Comparison of ENCODE assay signal across 1 cellular context in the genomic region with DNA sequence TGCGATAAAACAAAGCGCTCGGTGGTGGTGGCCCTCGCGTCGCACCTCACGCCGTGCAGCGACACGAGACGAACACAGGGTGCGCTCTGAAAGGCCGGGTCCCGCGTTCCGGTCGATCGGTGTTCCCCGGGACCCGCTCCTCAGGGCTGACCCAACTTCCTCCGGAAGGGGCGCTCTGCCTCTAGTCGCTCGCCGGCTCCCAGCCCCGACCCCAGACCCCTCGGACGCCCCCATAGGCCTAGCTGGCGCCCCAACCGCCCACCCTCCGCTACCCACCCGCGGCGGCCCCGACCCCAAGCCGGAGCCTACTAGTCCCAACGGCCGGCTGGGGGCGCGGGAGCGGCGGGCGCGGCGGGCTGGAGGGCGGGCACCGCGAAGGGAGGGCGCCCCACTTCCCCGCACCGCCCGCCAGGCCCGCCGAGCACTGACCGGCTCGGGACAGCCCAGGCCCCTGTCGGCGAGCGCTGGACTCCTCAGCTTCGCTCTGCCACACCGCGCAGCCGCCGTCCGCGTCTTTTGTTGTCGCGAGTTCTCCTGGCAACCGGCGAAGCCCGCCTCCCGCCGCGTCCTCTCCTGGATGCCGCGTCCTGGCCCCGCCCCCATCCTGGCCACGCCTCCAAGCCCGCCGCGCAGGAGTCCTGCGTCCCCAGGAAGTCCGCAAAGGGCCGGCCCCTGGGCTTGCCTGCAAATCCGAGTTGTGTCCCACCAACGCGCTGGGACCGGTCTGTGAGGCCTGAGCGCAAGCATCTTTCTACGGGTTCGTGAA.
TF ChIP-seq lines count a peak whose summit lies in the region.

A gene with protein sequence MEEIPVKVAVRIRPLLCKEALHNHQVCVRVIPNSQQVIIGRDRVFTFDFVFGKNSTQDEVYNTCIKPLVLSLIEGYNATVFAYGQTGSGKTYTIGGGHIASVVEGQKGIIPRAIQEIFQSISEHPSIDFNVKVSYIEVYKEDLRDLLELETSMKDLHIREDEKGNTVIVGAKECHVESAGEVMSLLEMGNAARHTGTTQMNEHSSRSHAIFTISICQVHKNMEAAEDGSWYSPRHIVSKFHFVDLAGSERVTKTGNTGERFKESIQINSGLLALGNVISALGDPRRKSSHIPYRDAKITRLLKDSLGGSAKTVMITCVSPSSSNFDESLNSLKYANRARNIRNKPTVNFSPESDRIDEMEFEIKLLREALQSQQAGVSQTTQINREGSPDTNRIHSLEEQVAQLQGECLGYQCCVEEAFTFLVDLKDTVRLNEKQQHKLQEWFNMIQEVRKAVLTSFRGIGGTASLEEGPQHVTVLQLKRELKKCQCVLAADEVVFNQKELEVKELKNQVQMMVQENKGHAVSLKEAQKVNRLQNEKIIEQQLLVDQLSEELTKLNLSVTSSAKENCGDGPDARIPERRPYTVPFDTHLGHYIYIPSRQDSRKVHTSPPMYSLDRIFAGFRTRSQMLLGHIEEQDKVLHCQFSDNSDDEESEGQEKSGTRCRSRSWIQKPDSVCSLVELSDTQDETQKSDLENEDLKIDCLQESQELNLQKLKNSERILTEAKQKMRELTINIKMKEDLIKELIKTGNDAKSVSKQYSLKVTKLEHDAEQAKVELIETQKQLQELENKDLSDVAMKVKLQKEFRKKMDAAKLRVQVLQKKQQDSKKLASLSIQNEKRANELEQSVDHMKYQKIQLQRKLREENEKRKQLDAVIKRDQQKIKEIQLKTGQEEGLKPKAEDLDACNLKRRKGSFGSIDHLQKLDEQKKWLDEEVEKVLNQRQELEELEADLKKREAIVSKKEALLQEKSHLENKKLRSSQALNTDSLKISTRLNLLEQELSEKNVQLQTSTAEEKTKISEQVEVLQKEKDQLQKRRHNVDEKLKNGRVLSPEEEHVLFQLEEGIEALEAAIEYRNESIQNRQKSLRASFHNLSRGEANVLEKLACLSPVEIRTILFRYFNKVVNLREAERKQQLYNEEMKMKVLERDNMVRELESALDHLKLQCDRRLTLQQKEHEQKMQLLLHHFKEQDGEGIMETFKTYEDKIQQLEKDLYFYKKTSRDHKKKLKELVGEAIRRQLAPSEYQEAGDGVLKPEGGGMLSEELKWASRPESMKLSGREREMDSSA (N-terminal part only) (minus strand): TSS at position 491 of the 766 bp plus-strand sequence. CDS start 5,841 bp downstream, outside the sequence.

TF ChIP-seq in HepG2, 621 proteins besides CTCF, POLR2A, EP300 and RAD21 (continued from another document and continues in another):
- TF ChIP-seq, protein P1, sequence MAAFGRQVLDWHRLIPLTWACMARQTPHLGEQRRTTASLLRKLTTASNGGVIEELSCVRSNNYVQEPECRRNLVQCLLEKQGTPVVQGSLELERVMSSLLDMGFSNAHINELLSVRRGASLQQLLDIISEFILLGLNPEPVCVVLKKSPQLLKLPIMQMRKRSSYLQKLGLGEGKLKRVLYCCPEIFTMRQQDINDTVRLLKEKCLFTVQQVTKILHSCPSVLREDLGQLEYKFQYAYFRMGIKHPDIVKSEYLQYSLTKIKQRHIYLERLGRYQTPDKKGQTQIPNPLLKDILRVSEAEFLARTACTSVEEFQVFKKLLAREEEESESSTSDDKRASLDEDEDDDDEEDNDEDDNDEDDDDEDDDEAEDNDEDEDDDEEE (CRISPR knock-in tag; IDR thresholded peaks at IDR 0.05) = no peak
- TF ChIP-seq SKI (IDR thresholded peaks at IDR 0.05; ENCODE audit: partially characterized antibody) (no peak), TP53 (CRISPR knock-in tag; conservative IDR thresholded peaks at IDR 0.05) (no peak), FLYWCH1 (CRISPR knock-in tag; IDR thresholded peaks at IDR 0.05) (no peak), ZFP90 (CRISPR knock-in tag; IDR thresholded peaks at IDR 0.05; ENCODE audit: borderline replicate concordance) (0 out of 2 replicates have a peak, but pooled peaks have one; percentile 24), KLF16 (CRISPR knock-in tag; IDR thresholded peaks at IDR 0.05) (peak in 1 of 2 experiments; percentile 50; a peak in 2 of 4 replicates), ZNF747 (CRISPR knock-in tag; IDR thresholded peaks at IDR 0.05; ENCODE audit: borderline replicate concordance) (no peak), ATF7 (IDR thresholded peaks at IDR 0.05) (no peak), ATF7 (CRISPR knock-in tag; IDR thresholded peaks at IDR 0.05) (no peak), KDM2A (CRISPR knock-in tag; IDR thresholded peaks at IDR 0.05; ENCODE audit: borderline replicate concordance, low read depth) (peak; percentile 31; the same call in 1 of the 2 replicates), NCOA5 (CRISPR knock-in tag; IDR thresholded peaks at IDR 0.05) (no peak), FIP1L1 (IDR thresholded peaks at IDR 0.05; ENCODE audit: borderline replicate concordance, insufficient read depth, low read depth, low read length) (no peak), ZNF567 (CRISPR knock-in tag; IDR thresholded peaks at IDR 0.05; ENCODE audit: borderline replicate concordance) (no peak), ZZZ3 (CRISPR knock-in tag; IDR thresholded peaks at IDR 0.05; ENCODE audit: borderline replicate concordance) (no peak), MAFK (conservative IDR thresholded peaks at IDR 0.05 in 1 of 2, IDR thresholded peaks at IDR 0.05 in 1 of 2; ENCODE audit: low read length in 2 of 2) (no peak), RFXAP (CRISPR knock-in tag; IDR thresholded peaks at IDR 0.05; ENCODE audit: borderline replicate concordance) (peak; percentile 81), ASH2L (IDR thresholded peaks at IDR 0.05; ENCODE audit: insufficient read length, low read depth, low read length) (peak; percentile 73), KDM4B (CRISPR knock-in tag; IDR thresholded peaks at IDR 0.05) (no peak), MTA3 (CRISPR knock-in tag; IDR thresholded peaks at IDR 0.05) (no peak), RBAK (CRISPR knock-in tag; IDR thresholded peaks at IDR 0.05) (no peak), AHR (CRISPR knock-in tag; IDR thresholded peaks at IDR 0.05) (peak; percentile 73; the same call in 1 of the 2 replicates), ZNF160 (CRISPR knock-in tag; IDR thresholded peaks at IDR 0.05) (0 out of 2 replicates have a peak, but pooled peaks have one; percentile 47), SIN3B (IDR thresholded peaks at IDR 0.05; ENCODE audit: low read length) (no peak), ZFYVE20 (CRISPR knock-in tag; IDR thresholded peaks at IDR 0.05; ENCODE audit: borderline replicate concordance, low read depth) (no peak), SUZ12 (IDR thresholded peaks at IDR 0.05; ENCODE audit: low read depth, low read length) (no peak), RCOR2 (CRISPR knock-in tag; IDR thresholded peaks at IDR 0.05) (no peak)
- TF ChIP-seq, protein P2, sequence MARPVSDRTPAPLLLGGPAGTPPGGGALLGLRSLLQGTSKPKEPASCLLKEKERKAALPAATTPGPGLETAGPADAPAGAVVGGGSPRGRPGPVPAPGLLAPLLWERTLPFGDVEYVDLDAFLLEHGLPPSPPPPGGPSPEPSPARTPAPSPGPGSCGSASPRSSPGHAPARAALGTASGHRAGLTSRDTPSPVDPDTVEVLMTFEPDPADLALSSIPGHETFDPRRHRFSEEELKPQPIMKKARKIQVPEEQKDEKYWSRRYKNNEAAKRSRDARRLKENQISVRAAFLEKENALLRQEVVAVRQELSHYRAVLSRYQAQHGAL (CRISPR knock-in tag; IDR thresholded peaks at IDR 0.05; ENCODE audit: not compliant biosample characterization) = no peak
- TF ChIP-seq, protein P3, sequence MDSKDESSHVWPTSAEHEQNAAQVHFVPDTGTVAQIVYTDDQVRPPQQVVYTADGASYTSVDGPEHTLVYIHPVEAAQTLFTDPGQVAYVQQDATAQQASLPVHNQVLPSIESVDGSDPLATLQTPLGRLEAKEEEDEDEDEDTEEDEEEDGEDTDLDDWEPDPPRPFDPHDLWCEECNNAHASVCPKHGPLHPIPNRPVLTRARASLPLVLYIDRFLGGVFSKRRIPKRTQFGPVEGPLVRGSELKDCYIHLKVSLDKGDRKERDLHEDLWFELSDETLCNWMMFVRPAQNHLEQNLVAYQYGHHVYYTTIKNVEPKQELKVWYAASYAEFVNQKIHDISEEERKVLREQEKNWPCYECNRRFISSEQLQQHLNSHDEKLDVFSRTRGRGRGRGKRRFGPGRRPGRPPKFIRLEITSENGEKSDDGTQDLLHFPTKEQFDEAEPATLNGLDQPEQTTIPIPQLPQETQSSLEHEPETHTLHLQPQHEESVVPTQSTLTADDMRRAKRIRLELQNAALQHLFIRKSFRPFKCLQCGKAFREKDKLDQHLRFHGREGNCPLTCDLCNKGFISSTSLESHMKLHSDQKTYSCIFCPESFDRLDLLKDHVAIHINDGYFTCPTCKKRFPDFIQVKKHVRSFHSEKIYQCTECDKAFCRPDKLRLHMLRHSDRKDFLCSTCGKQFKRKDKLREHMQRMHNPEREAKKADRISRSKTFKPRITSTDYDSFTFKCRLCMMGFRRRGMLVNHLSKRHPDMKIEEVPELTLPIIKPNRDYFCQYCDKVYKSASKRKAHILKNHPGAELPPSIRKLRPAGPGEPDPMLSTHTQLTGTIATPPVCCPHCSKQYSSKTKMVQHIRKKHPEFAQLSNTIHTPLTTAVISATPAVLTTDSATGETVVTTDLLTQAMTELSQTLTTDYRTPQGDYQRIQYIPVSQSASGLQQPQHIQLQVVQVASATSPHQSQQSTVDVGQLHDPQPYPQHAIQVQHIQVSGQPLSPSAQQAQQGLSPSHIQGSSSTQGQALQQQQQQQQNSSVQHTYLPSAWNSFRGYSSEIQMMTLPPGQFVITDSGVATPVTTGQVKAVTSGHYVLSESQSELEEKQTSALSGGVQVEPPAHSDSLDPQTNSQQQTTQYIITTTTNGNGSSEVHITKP (CRISPR knock-in tag; IDR thresholded peaks at IDR 0.05; ENCODE audit: low read depth) = no peak
- TF ChIP-seq, protein P4, sequence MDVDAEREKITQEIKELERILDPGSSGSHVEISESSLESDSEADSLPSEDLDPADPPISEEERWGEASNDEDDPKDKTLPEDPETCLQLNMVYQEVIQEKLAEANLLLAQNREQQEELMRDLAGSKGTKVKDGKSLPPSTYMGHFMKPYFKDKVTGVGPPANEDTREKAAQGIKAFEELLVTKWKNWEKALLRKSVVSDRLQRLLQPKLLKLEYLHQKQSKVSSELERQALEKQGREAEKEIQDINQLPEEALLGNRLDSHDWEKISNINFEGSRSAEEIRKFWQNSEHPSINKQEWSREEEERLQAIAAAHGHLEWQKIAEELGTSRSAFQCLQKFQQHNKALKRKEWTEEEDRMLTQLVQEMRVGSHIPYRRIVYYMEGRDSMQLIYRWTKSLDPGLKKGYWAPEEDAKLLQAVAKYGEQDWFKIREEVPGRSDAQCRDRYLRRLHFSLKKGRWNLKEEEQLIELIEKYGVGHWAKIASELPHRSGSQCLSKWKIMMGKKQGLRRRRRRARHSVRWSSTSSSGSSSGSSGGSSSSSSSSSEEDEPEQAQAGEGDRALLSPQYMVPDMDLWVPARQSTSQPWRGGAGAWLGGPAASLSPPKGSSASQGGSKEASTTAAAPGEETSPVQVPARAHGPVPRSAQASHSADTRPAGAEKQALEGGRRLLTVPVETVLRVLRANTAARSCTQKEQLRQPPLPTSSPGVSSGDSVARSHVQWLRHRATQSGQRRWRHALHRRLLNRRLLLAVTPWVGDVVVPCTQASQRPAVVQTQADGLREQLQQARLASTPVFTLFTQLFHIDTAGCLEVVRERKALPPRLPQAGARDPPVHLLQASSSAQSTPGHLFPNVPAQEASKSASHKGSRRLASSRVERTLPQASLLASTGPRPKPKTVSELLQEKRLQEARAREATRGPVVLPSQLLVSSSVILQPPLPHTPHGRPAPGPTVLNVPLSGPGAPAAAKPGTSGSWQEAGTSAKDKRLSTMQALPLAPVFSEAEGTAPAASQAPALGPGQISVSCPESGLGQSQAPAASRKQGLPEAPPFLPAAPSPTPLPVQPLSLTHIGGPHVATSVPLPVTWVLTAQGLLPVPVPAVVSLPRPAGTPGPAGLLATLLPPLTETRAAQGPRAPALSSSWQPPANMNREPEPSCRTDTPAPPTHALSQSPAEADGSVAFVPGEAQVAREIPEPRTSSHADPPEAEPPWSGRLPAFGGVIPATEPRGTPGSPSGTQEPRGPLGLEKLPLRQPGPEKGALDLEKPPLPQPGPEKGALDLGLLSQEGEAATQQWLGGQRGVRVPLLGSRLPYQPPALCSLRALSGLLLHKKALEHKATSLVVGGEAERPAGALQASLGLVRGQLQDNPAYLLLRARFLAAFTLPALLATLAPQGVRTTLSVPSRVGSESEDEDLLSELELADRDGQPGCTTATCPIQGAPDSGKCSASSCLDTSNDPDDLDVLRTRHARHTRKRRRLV (CRISPR knock-in tag; IDR thresholded peaks at IDR 0.05) = no peak
- TF ChIP-seq, protein P5, sequence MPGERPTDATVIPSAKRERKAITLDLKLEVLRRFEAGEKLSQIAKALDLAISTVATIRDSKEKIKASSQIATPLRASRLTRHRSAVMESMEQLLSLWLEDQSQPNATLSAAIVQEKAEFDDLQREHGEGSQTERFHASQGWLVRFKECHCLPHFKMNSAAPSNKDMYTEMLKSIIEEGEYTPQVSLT (CRISPR knock-in tag; IDR thresholded peaks at IDR 0.05; ENCODE audit: borderline replicate concordance, low read depth) = no peak
- TF ChIP-seq, protein P6, sequence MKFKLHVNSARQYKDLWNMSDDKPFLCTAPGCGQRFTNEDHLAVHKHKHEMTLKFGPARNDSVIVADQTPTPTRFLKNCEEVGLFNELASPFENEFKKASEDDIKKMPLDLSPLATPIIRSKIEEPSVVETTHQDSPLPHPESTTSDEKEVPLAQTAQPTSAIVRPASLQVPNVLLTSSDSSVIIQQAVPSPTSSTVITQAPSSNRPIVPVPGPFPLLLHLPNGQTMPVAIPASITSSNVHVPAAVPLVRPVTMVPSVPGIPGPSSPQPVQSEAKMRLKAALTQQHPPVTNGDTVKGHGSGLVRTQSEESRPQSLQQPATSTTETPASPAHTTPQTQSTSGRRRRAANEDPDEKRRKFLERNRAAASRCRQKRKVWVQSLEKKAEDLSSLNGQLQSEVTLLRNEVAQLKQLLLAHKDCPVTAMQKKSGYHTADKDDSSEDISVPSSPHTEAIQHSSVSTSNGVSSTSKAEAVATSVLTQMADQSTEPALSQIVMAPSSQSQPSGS (CRISPR knock-in tag; IDR thresholded peaks at IDR 0.05) = no peak; the same call in 1 of the 2 replicates
- TF ChIP-seq, protein P7, sequence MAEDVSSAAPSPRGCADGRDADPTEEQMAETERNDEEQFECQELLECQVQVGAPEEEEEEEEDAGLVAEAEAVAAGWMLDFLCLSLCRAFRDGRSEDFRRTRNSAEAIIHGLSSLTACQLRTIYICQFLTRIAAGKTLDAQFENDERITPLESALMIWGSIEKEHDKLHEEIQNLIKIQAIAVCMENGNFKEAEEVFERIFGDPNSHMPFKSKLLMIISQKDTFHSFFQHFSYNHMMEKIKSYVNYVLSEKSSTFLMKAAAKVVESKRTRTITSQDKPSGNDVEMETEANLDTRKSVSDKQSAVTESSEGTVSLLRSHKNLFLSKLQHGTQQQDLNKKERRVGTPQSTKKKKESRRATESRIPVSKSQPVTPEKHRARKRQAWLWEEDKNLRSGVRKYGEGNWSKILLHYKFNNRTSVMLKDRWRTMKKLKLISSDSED (CRISPR knock-in tag; IDR thresholded peaks at IDR 0.05) = no peak
- TF ChIP-seq, protein P8, sequence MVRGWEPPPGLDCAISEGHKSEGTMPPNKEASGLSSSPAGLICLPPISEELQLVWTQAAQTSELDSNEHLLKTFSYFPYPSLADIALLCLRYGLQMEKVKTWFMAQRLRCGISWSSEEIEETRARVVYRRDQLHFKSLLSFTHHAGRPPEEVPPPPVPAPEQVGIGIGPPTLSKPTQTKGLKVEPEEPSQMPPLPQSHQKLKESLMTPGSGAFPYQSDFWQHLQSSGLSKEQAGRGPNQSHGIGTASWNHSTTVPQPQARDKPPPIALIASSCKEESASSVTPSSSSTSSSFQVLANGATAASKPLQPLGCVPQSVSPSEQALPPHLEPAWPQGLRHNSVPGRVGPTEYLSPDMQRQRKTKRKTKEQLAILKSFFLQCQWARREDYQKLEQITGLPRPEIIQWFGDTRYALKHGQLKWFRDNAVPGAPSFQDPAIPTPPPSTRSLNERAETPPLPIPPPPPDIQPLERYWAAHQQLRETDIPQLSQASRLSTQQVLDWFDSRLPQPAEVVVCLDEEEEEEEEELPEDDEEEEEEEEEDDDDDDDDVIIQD (CRISPR knock-in tag; IDR thresholded peaks at IDR 0.05; ENCODE audit: low read depth) = no peak
